ENCODE assay signal across 23 cellular contexts in the genomic region with DNA sequence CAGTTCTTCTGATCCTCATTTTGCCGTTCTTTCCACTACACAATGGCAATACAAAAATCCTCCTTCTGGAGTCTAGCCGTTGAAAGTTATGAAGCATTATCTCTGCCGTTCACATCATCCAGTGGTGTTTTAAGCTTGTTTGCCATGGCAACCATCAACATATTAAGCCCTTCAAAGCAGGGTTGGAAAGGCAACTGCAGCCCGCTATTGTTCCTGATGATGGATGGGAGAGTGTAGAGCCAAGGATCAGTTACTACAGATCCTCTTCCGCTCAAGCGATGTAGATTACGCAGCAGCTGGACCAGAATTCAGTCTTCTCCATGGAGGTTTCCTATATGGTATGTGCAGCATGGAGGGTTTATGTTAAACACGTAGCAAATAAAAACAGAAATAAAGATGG.
"Had no signal": no experiment of that assay in that cellular context is flagged by ENCODE, and none has a peak within 500 bp of the region (broad histone marks: within the 10 kb centered on the region; RNA-seq: fewer than 3 reads in every experiment).

No MANE protein-coding gene starts in this region.

- H3K4me3 ChIP-seq: heart left ventricle, right atrium auricular region, smooth muscle cell, suprapubic skin, tibial artery, upper lobe of right lung had no signal

- ATAC-seq: activated CD8-positive, alpha-beta T cell treated with anti-CD3 and anti-CD28 coated beads for 36 hours; activated T-cell treated with anti-CD3 and anti-CD28 coated beads, Interleukin-2, amount 50 U/mL, for 4 hours; activated T-helper 17 cell treated with anti-CD3 and anti-CD28 coated beads, Interleukin-2, amount 50 U/mL, for 72 hours; heart left ventricle; left colon; naive thymus-derived CD8-positive, alpha-beta T cell; stimulated activated naive B cell treated with anti-CD40 and anti-IgM and Interleukin-4, amounts not matched to agents 10 μg/mL and 1 μg/mL and 100 μg/mL, for 72 hours; upper lobe of right lung had no signal

- DNase-seq: activated CD4-positive, alpha-beta T cell treated with anti-CD3 and anti-CD28 coated beads, Interleukin-2, amount 10 ng/mL, durations not matched to agents 7 days and 5 days; activated CD4-positive, CD25-positive, alpha-beta regulatory T cell treated with anti-CD3 and anti-CD28 coated beads, Interleukin-2, amount 50 U/mL, for 72 hours; activated CD8-positive, alpha-beta T cell treated with anti-CD3 and anti-CD28 coated beads for 36 hours; activated gamma-delta T cell treated with Interleukin-2 at 50 U/mL for 16 hours; activated naive CD4-positive, alpha-beta T cell treated with anti-CD3 and anti-CD28 coated beads, Interleukin-2, amount 50 U/mL, for 16 hours; activated T-cell treated with anti-CD3 and anti-CD28 coated beads, Interleukin-2, amount 50 U/mL, for 4 hours; dermis blood vessel endothelial cell; effector CD4-positive, alpha-beta T cell; heart left ventricle; immature natural killer cell; kidney; left colon; midbrain; naive thymus-derived CD8-positive, alpha-beta T cell; stimulated activated CD4-positive, alpha-beta T cell treated with anti-CD3 and anti-CD28 coated beads, Interleukin-2, amount 100 ng/mL, for 24 hours; stimulated activated naive B cell treated with anti-CD40 and anti-IgM and Interleukin-4, amounts not matched to agents 10 μg/mL and 1 μg/mL and 100 μg/mL, for 72 hours; T-helper 2 cell; tibial artery; upper lobe of right lung had no signal
